ENCODE assay signal across 22 cellular contexts in the genomic region with DNA sequence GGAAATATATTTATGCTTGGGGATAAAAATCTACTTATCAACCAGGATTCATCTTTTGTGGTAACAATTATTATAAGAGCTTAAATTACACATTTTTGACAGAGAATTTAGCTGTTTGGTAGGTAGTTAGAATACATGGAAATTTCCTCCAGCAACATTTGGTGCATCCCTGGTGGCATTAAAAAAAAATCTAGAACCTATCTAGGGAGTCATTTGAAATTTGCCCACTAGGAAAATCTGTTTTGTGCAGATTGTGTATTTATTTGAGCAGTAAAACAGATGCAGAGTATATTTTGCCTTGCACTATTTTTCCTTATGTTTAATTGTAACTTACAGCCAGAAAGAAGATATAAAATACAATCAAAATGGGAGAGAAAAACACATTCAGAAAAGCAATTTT.
"Had no signal": no experiment of that assay in that cellular context is flagged by ENCODE, and none has a peak within 500 bp of the region (broad histone marks: within the 10 kb centered on the region; RNA-seq: fewer than 3 reads in every experiment).

No MANE protein-coding gene starts in this region.

- ATAC-seq: stimulated activated effector memory CD8-positive, alpha-beta T cell treated with anti-CD3 and anti-CD28 coated beads, Interleukin-12 subunit alpha, Interleukin-12 subunit beta, amount 100 ng/mL, for 72 hours; stimulated activated memory B cell treated with anti-CD40 and anti-IgM and Interleukin-4, amounts not matched to agents 10 μg/mL and 1 μg/mL and 100 μg/mL, for 72 hours; stimulated activated naive B cell treated with anti-CD40 and anti-IgM and Interleukin-4, amounts not matched to agents 10 μg/mL and 1 μg/mL and 100 μg/mL, for 72 hours; stimulated activated naive CD8-positive, alpha-beta T cell treated with anti-CD3 and anti-CD28 coated beads, Interleukin-15, amount 100 ng/mL, for 72 hours; stimulated activated naive CD8-positive, alpha-beta T cell treated with anti-CD3 and anti-CD28 coated beads, Interleukin-15, Interleukin-2, amounts not matched to agents 100 U/mL and 50 U/mL, for 24 hours; upper lobe of right lung had no signal

- DNase-seq: stimulated activated CD4-positive, alpha-beta T cell treated with anti-CD3 and anti-CD28 coated beads, Interleukin-2, amount 100 ng/mL, for 48 hours; stimulated activated CD4-positive, alpha-beta T cell treated with anti-CD3 and anti-CD28 coated beads, Interleukin-4, amount 100 ng/mL, for 1 hour; stimulated activated CD4-positive, alpha-beta T cell treated with anti-CD3 and anti-CD28 coated beads, Interleukin-4, amount 100 ng/mL, for 24 hours; stimulated activated CD4-positive, alpha-beta T cell treated with anti-CD3 and anti-CD28 coated beads, Interleukin-4, amount 100 ng/mL, for 4 hours; stimulated activated CD8-positive, alpha-beta memory T cell treated with anti-CD3 and anti-CD28 coated beads, Interleukin-4, amount 100 ng/mL, for 48 hours; stimulated activated naive B cell treated with anti-CD40 and anti-IgM and Interleukin-4, amounts not matched to agents 10 μg/mL and 1 μg/mL and 100 μg/mL, for 72 hours; stimulated activated naive CD4-positive, alpha-beta T cell; stimulated activated naive CD4-positive, alpha-beta T cell treated with Interleukin-2 at 50 U/mL for 16 hours; stimulated activated naive CD8-positive, alpha-beta T cell treated with anti-CD3 and anti-CD28 coated beads, Interleukin-15, amount 100 ng/mL, for 72 hours; stimulated activated naive CD8-positive, alpha-beta T cell treated with anti-CD3 and anti-CD28 coated beads, Interleukin-15, Interleukin-2, amounts not matched to agents 100 U/mL and 50 U/mL, for 24 hours; stomach; substantia nigra; testis; thyroid gland; tibial artery; transverse colon; trophoblast cell; upper lobe of left lung; upper lobe of right lung; uterus had no signal
